In the genomic region with DNA sequence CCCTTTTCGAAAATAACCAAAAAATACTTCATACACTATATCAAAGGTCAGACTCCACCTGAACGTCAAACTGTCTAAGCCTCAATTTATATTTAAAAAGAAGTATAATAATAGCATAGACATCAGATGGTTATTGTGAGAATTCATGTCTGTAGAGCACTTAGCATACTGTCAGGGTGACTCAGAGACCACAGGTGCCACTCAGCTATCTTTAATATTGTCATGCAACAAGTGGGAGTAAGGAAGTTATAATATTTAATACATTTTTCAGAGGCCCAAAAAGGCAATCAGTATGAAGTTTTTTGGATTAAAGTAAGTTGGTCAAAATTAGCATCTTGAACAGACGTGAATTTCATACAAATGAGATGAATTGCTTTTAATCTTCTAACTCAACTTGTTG, we compare ENCODE assay signal across 20 cellular contexts.
DNase-seq lines count a peak whose midpoint lies in the region; ATAC-seq, FAIRE-seq and TF ChIP-seq lines count a peak whose summit lies in the region.
"Had no signal": no experiment of that assay in that cellular context is flagged by ENCODE, and none has a peak within 500 bp of the region (broad histone marks: within the 10 kb centered on the region; RNA-seq: fewer than 3 reads in every experiment).

No MANE protein-coding gene starts in this region.

- H3K27ac ChIP-seq in heart left ventricle (peak overlapping the region in 10 of 12 donors; percentile 25 to 90 (median 76)), right cardiac atrium (ENCODE audit: low read length) (no peak overlapping the region), skeletal muscle tissue (ENCODE audit: low read depth, low read length) (peak overlapping the region; percentile 76)

- H3K27me3 ChIP-seq in heart left ventricle: no peaks in the 10 kb centered on the region
- no peaks in the 10 kb centered on the region for H3K27me3 ChIP-seq in right cardiac atrium (ENCODE audit: control insufficient read depth, insufficient read depth)
- H3K27me3 ChIP-seq in skeletal muscle tissue (ENCODE audit: control insufficient read depth in 3 of 3, insufficient read depth in 3 of 3, low read length in 3 of 3): no peaks in the 10 kb centered on the region

- peaks cover 0 to 71% (median 26%) of the 10 kb centered on the region in 9 donors for H3K36me3 ChIP-seq in heart left ventricle
- H3K36me3 ChIP-seq in skeletal muscle tissue (ENCODE audit: control insufficient read depth in 3 of 3, insufficient read depth in 3 of 3, low read length in 3 of 3): peaks cover 2 to 29% (median 5%) of the 10 kb centered on the region in 3 donors

- DNase-seq in heart left ventricle: no peak
- DNase-seq in right cardiac atrium: no peak
- peak; percentile 53 for DNase-seq in HTR-8/SVneo (ENCODE audit: insufficient read length, low spot score)
- DNase-seq in astrocyte of the hippocampus (ENCODE audit: low read depth, low spot score): peak; percentile 43
- DNase-seq in hippocampal formation (lab: John Stamatoyannopoulos, UW): no peak
- DNase-seq in cortex of kidney (lab: John Stamatoyannopoulos, UW): no peak
- DNase-seq: activated CD4-positive, alpha-beta T cell treated with anti-CD3 and anti-CD28 coated beads, Interleukin-2, amount 10 ng/mL, durations not matched to agents 7 days and 5 days; activated naive CD8-positive, alpha-beta T cell treated with anti-CD3 and anti-CD28 coated beads for 36 hours; CD8-positive, alpha-beta T cell; NCI-H1417 treated with DMSO at 0.1 percent for 48 hours; NCI-H2107; NCI-H524 treated with DMSO at 0.1 percent for 48 hours; occipital lobe; retina; SHP77 treated with DMSO at 0.1 percent for 48 hours; stimulated activated CD4-positive, alpha-beta T cell treated with anti-CD3 and anti-CD28 coated beads, Interleukin-15, amount 100 ng/mL, for 24 hours had no signal

- H3K4me1 ChIP-seq in heart left ventricle (peaks cover 0 to 37% (median 18%) of the 10 kb centered on the region in 12 donors), right cardiac atrium (ENCODE audit: control insufficient read depth, insufficient read depth, low read length) (peaks cover 4% of the 10 kb centered on the region), skeletal muscle tissue (ENCODE audit: control insufficient read depth in 3 of 3, insufficient read depth in 3 of 3, low read length in 3 of 3) (peaks cover 22 to 30% (median 24%) of the 10 kb centered on the region in 3 donors)

- no peak overlapping the region for H3K4me3 ChIP-seq in heart left ventricle
- no peak overlapping the region for H3K4me3 ChIP-seq in right cardiac atrium (ENCODE audit: low read length)
- no peak overlapping the region for H3K4me3 ChIP-seq in skeletal muscle tissue (ENCODE audit: low read length in 3 of 3)

- intact Hi-C loops in heart left ventricle (cut with DNase I) (loop anchor here in 2 of 10 donors (10.0 kb wide), 2 partner anchors 290 to 740 kb away; no protein-coding TSS in a partner anchor), right cardiac atrium (cut with DNase I) (loop anchor here in 1 of 4 donors (5.0 kb wide), 1 partner anchor 373 kb away; no protein-coding TSS in a partner anchor)

- WGBS in heart left ventricle, 4 donors: 71 to 79% (median 77%) methylated on average over 3 of the region's 3 CpGs
- 83% methylated on average over 3 of the region's 3 CpGs for WGBS in right cardiac atrium

- no peak for TF ChIP-seq CTCF in heart left ventricle (IDR thresholded peaks at IDR 0.05)

- no peak for TF ChIP-seq POLR2A in heart left ventricle (IDR thresholded peaks at IDR 0.05)

- peak overlapping the region in 1 of 3 donors; percentile 4 for H3K9ac ChIP-seq in skeletal muscle tissue (ENCODE audit: low read depth in 1 of 3, low read length in 3 of 3)

- H3K9me3 ChIP-seq in heart left ventricle (no peaks in the 10 kb centered on the region), right cardiac atrium (ENCODE audit: control insufficient read depth, low read length) (no peaks in the 10 kb centered on the region), skeletal muscle tissue (ENCODE audit: control insufficient read depth in 3 of 3, low read length in 3 of 3) (no peaks in the 10 kb centered on the region)

- ATAC-seq in heart left ventricle (peak in 2 of 4 donors; percentile 35 to 39), right cardiac atrium (no peak), esophagus mucosa (no peak)
- ATAC-seq: CD8-positive, alpha-beta T cell had no signal

- no peak for FAIRE-seq in HTR-8/SVneo (lab: Jason Lieb, UNC)
- FAIRE-seq: colon, endometrium had no signal

Comparison
In these comparisons a context has a peak if more than half of its experiments do, and no peak if none do; other contexts are left out.
1. DNase-seq: peak in HTR-8/SVneo (single experiment) and astrocyte of the hippocampus (single experiment); none in heart left ventricle (0 of 5), right cardiac atrium (0 of 3), hippocampal formation (0 of 2) and cortex of kidney (single experiment).